In genomic region chr20:43516251-43516824, GRCh38 we compare ENCODE assay signal across 26 cellular contexts. TPM values are rescaled to one million over a fixed set of nuclear protein-coding genes. Genes with fewer than 3 reads are reported as not detected.
A peak's percentile ranks its signal among the peaks of the same experiment; 100 is the strongest.
DNase-seq lines count a peak whose midpoint lies in the region; ATAC-seq, FAIRE-seq and TF ChIP-seq lines count a peak whose summit lies in the region.
"Had no signal": no experiment of that assay in that cellular context is flagged by ENCODE, and none has a peak within 500 bp of the region (broad histone marks: within the 10 kb centered on the region; RNA-seq: fewer than 3 reads in every experiment).

No MANE protein-coding gene starts in this region.

- no peak for TF ChIP-seq POLR2A in HepG2 (IDR thresholded peaks at IDR 0.05; ENCODE audit: insufficient read depth in 1 of 2, low read depth in 2 of 2, low read length in 2 of 2)
- TF ChIP-seq POLR2A in right lobe of liver (IDR thresholded peaks at IDR 0.05) = no peak

- ATAC-seq in HepG2 (no peak), right lobe of liver (no peak), upper lobe of right lung (no peak), mucosa of descending colon (no peak)
- ATAC-seq: A549 had no signal

- TF ChIP-seq EP300 in HepG2 (IDR thresholded peaks at IDR 0.05; ENCODE audit: low read depth in 2 of 2, low read length in 2 of 2) (no peak), HepG2 (CRISPR knock-in tag; IDR thresholded peaks at IDR 0.05; ENCODE audit: borderline replicate concordance) (no peak)

- H3K4me1 ChIP-seq in HepG2 (ENCODE audit: insufficient read depth, low read length) (peaks cover 26% of the 10 kb centered on the region), right lobe of liver (no peaks in the 10 kb centered on the region), PC-9 (replicated peaks; ENCODE audit: insufficient read depth) (peaks cover 10% of the 10 kb centered on the region; the same call in 1 of the 2 replicates), upper lobe of right lung (peaks cover 7% of the 10 kb centered on the region), mucosa of descending colon (ENCODE audit: low read depth) (peaks cover 2% of the 10 kb centered on the region)
- H3K4me1 ChIP-seq: A549, prostate gland, SJSA1 had no signal

- H3K36me3 ChIP-seq in HepG2 (replicated peaks in 1 of 2; ENCODE audit: control insufficient read depth in 1 of 2, insufficient read depth in 2 of 2, low read length in 2 of 2) = peaks cover 1 to 4% of the 10 kb centered on the region in 2 experiments; a peak in 2 of 5 replicates
- no peaks in the 10 kb centered on the region for H3K36me3 ChIP-seq in right lobe of liver
- no peaks in the 10 kb centered on the region for H3K36me3 ChIP-seq in PC-9 (ENCODE audit: low read depth)
- H3K36me3 ChIP-seq in upper lobe of right lung = no peaks in the 10 kb centered on the region
- H3K36me3 ChIP-seq in mucosa of descending colon (ENCODE audit: low read depth) = no peaks in the 10 kb centered on the region
- H3K36me3 ChIP-seq: cardiac muscle cell, neutrophil, prostate gland, SJSA1 had no signal

- 71% methylated on average over 1 of the region's 1 CpG for WGBS in HepG2 (ENCODE audit: low lambda C conversion rate)
- WGBS in right lobe of liver (ENCODE audit: insufficient coverage, low coverage, low lambda C conversion rate, missing lambda C conversion rate) = 80% methylated on average over 1 of the region's 1 CpG

- in situ Hi-C loops in HepG2 (cut with HindIII; ENCODE audit: extremely low pct_ligation_motif_present, low pct_unique_long_range_greater_than_20kb) = no loop called here

- TF ChIP-seq RAD21 in HepG2 (CRISPR knock-in tag; IDR thresholded peaks at IDR 0.05) = no peak

- H3K27me3 ChIP-seq in HepG2 (ENCODE audit: control insufficient read depth in 1 of 2, insufficient read depth in 2 of 2, low read length in 2 of 2) (no peaks in the 10 kb centered on the region), right lobe of liver (no peaks in the 10 kb centered on the region), PC-9 (ENCODE audit: insufficient read depth, low read depth) (no peaks in the 10 kb centered on the region), upper lobe of right lung (no peaks in the 10 kb centered on the region)
- H3K27me3 ChIP-seq: cardiac muscle cell, esophagus squamous epithelium, neutrophil had no signal

- no peak overlapping the region for H3K27ac ChIP-seq in HepG2 (ENCODE audit: extremely low read length, insufficient read depth, low read length)
- H3K27ac ChIP-seq in right lobe of liver = no peak overlapping the region
- no peak overlapping the region for H3K27ac ChIP-seq in PC-9
- H3K27ac ChIP-seq in upper lobe of right lung = no peak overlapping the region
- H3K27ac ChIP-seq: A549, cardiac muscle cell, prostate gland, SJSA1, VCaP had no signal

- H3K4me3 ChIP-seq in HepG2 (replicated peaks in 1 of 3; ENCODE audit: insufficient read depth in 1 of 3, low read depth in 2 of 3, low read length in 3 of 3) (no peak overlapping the region), right lobe of liver (no peak overlapping the region), PC-9 (no peak overlapping the region), upper lobe of right lung (no peak overlapping the region), mucosa of descending colon (no peak overlapping the region)
- H3K4me3 ChIP-seq: A549, cardiac muscle cell, esophagus squamous epithelium, prostate gland, SJSA1 had no signal

- H3K9ac ChIP-seq in HepG2 (ENCODE audit: insufficient read depth, low read depth, low read length) = no peak overlapping the region; the same call in 1 of the 2 replicates

- CTCF ChIA-PET in HepG2 (lab: Yijun Ruan, JAX; ENCODE audit: low intra/inter-chr PET ratio, low total read pairs) (no interaction called here), PC-9 (lab: Charles Lee) (interaction anchor here (0.7 kb wide), 1 partner anchor 111 kb away, joined by 4 read pairs; no protein-coding TSS in a partner anchor)

- no peaks in the 10 kb centered on the region for H3F3A ChIP-seq in PC-9 (ENCODE audit: insufficient read depth, low read depth)

- BruUV-seq in HepG2 (replicated peaks; lab: Mats Ljungman, UMichigan) (no TSS peak), PC-9 (replicated peaks; lab: Mats Ljungman, UMichigan) (TSS peak; percentile 20)

- no peak overlapping the region for H2AFZ ChIP-seq in HepG2 (ENCODE audit: low read length)
- H2AFZ ChIP-seq in PC-9 = no peak overlapping the region

- H4K20me1 ChIP-seq in HepG2 (ENCODE audit: insufficient read depth, low read length) (no peaks in the 10 kb centered on the region), PC-9 (ENCODE audit: insufficient read depth) (no peaks in the 10 kb centered on the region)

- H3K9me3 ChIP-seq in HepG2 (ENCODE audit: low read length) (no peaks in the 10 kb centered on the region), right lobe of liver (no peaks in the 10 kb centered on the region), PC-9 (ENCODE audit: insufficient read depth, low read depth) (no peaks in the 10 kb centered on the region), upper lobe of right lung (no peaks in the 10 kb centered on the region), mucosa of descending colon (no peaks in the 10 kb centered on the region)
- H3K9me3 ChIP-seq: A549, neutrophil, prostate gland, SJSA1 had no signal

- H3K79me2 ChIP-seq in HepG2 (ENCODE audit: insufficient read depth, low read length) (peaks cover 3% of the 10 kb centered on the region), PC-9 (ENCODE audit: low read depth) (peaks cover 17% of the 10 kb centered on the region)

- no peak for FAIRE-seq in HepG2 (lab: Jason Lieb, UNC)
- FAIRE-seq: A549, GM12892, kidney had no signal

- no peaks in the 10 kb centered on the region for H3K9me2 ChIP-seq in PC-9 (ENCODE audit: insufficient read depth)

- intact Hi-C loops in HepG2 (cut with micrococcal nuclease; ENCODE audit: unreplicated experiment) = no loop called here
- intact Hi-C loops in right lobe of liver (cut with DNase I) = no loop called here
- intact Hi-C loops in PC-9 (cut with micrococcal nuclease; ENCODE audit: unreplicated experiment) = no loop called here
- intact Hi-C loops in upper lobe of right lung (cut with DNase I) = no loop called here
- intact Hi-C loops in posterior cingulate gyrus (cut with DNase I) = no loop called here
- intact Hi-C loops in mucosa of descending colon (cut with DNase I, micrococcal nuclease) = no loop called here

- TF ChIP-seq CTCF in HepG2 (CRISPR knock-in tag; IDR thresholded peaks at IDR 0.05) (no peak), right lobe of liver (IDR thresholded peaks at IDR 0.05) (no peak), PC-9 (conservative IDR thresholded peaks at IDR 0.05) (no peak), upper lobe of right lung (IDR thresholded peaks at IDR 0.05) (no peak), mucosa of descending colon (IDR thresholded peaks at IDR 0.05) (no peak)

- H3K4me2 ChIP-seq in HepG2 (ENCODE audit: low read depth, low read length) (peak overlapping the region; percentile 68; the same call in 1 of the 2 replicates), PC-9 (peak overlapping the region; percentile 73; the same call in 1 of the 2 replicates)
- H3K4me2 ChIP-seq: A549 had no signal

- POLR2A ChIA-PET in HepG2 (lab: Yijun Ruan, JAX) (interaction anchor here (0.7 to 3.7 kb wide), 3 partner anchors 50 to 59 kb away, joined by 3 to 77 read pairs (median 23); partner anchors contain the start of gene SRSF6), PC-9 (lab: Charles Lee; ENCODE audit: unreplicated experiment) (no interaction called here)

- DNase-seq in HepG2 (ENCODE audit: low spot score) = no peak
- no peak for DNase-seq in right lobe of liver
- DNase-seq in PC-9 = no peak
- DNase-seq in fibroblast of gingiva (ENCODE audit: low read depth) = peak; percentile 83
- DNase-seq in upper lobe of right lung = no peak
- DNase-seq in posterior cingulate gyrus = no peak
- DNase-seq in GDM1 (lab: John Stamatoyannopoulos, UW) = no peak
- no peak for DNase-seq in mucosa of descending colon
- DNase-seq: activated CD4-positive, alpha-beta T cell treated with anti-CD3 and anti-CD28 coated beads for 48 hours; activated naive CD4-positive, alpha-beta T cell; activated T-cell treated with anti-CD3 and anti-CD28 coated beads, Interleukin-2, amount 50 U/mL, for 24 hours; COR-L47; cortex of kidney; esophagus squamous epithelium; kidney; NCI-H1436 treated with DMSO at 0.1 percent for 48 hours; NCI-H524 treated with DMSO at 0.1 percent for 48 hours; T-helper 2 cell; trophoblast cell had no signal

RNA-seq across cellular contexts. Expression of gene L3MBTL1, which starts 8.8 kb away (rescaled TPM):
- total RNA-seq in HepG2 (2016; rRNA removed; fragmentation: Illumina TruSeq; extraction: Trizol) = 2.4 and 9.0 TPM in 2 replicates
- 2.7 and 2.9 TPM in 2 replicates for total RNA-seq in HepG2 (2016; cell fraction: cytosol; rRNA removed; fragmentation: Illumina TruSeq; extraction: Trizol; ENCODE audit: low read depth)
- total RNA-seq in HepG2 (2016; cell fraction: insoluble cytoplasmic fraction; rRNA removed; fragmentation: Illumina TruSeq; extraction: Trizol) = 1.7 and 8.3 TPM in 2 replicates
- 1.8 and 3.0 TPM in 2 replicates for total RNA-seq in HepG2 (2016; cell fraction: membrane; rRNA removed; fragmentation: Illumina TruSeq; extraction: Trizol)
- 19.0 and 22.4 TPM in 2 replicates for total RNA-seq in HepG2 (2016; cell fraction: nucleus; rRNA removed; fragmentation: Illumina TruSeq; extraction: Trizol)
- 17.8 and 23.8 TPM in 2 replicates for polyA plus RNA-seq in HepG2 (2011; rRNA removed)
- polyA plus RNA-seq in HepG2 (2011; cell fraction: cytosol; rRNA removed) = 2.3 and 3.0 TPM in 2 replicates
- 165 and 173 TPM in 2 replicates for polyA plus RNA-seq in HepG2 (2011; cell fraction: nucleus; rRNA removed)
- 11.7 and 15.2 TPM in 2 replicates for polyA plus RNA-seq in HepG2 (2012)
- 0.17 and 0.46 TPM in 2 replicates for polyA plus RNA-seq in HepG2 (2016; cell fraction: cytosol; fragmentation: Illumina TruSeq; extraction: Trizol; ENCODE audit: low read depth)
- polyA plus RNA-seq in HepG2 (2016; cell fraction: insoluble cytoplasmic fraction; fragmentation: Illumina TruSeq; extraction: Trizol; ENCODE audit: low read depth) = 1.1 and 1.9 TPM in 2 replicates
- 0.76 and 0.97 TPM in 2 replicates for polyA plus RNA-seq in HepG2 (2016; cell fraction: membrane; fragmentation: Illumina TruSeq; extraction: Trizol; ENCODE audit: low read depth)
- 27.6 and 31.6 TPM in 2 replicates for polyA plus RNA-seq in HepG2 (2016; cell fraction: nucleus; fragmentation: Illumina TruSeq; extraction: Trizol; ENCODE audit: insufficient read depth, low read depth)
- 21.5 and 30.3 TPM in 2 replicates for polyA minus RNA-seq in HepG2 (2011; rRNA and poly(A)+ RNA removed; ENCODE audit: low replicate concordance)
- 2.5 TPM in 2 replicates for polyA minus RNA-seq in HepG2 (2011; cell fraction: cytosol; rRNA and poly(A)+ RNA removed)
- polyA minus RNA-seq in HepG2 (2011; cell fraction: nucleus; rRNA and poly(A)+ RNA removed) = 70.9 and 90.3 TPM in 2 replicates
- total RNA-seq in right lobe of liver = 1 to 10 TPM; 1.2 to 3.2 (median 2.4) TPM
- total RNA-seq in PC-9 (2021) = 34.9 and 42.7 TPM in 2 replicates
- 12.9 TPM for total RNA-seq in upper lobe of right lung
- 10 to 100 TPM in 2 of 3 donors, 1 to 10 TPM in 1; 6.4 to 13.1 (median 10.7) TPM for total RNA-seq in mucosa of descending colon
- total RNA-seq: SJSA1 had no signal

RNA-seq across cellular contexts. Expression of gene SGK2, which starts 42.5 kb away (rescaled TPM):
- total RNA-seq in HepG2 (2016; rRNA removed; fragmentation: Illumina TruSeq; extraction: Trizol) (29.4 and 34.3 TPM in 2 replicates), right lobe of liver (10 to 100 TPM; 47.3 to 80.2 (median 66.9) TPM), PC-9 (2021) (3.1 and 3.7 TPM in 2 replicates), upper lobe of right lung (1.7 TPM), mucosa of descending colon (100 to 1,000 TPM in 2 of 3 donors, 10 to 100 TPM in 1; 60.4 to 207 (median 125) TPM)
- 8.6 and 11.8 TPM in 2 replicates for total RNA-seq in HepG2 (2016; cell fraction: cytosol; rRNA removed; fragmentation: Illumina TruSeq; extraction: Trizol; ENCODE audit: low read depth)
- 29.7 and 31.2 TPM in 2 replicates for total RNA-seq in HepG2 (2016; cell fraction: insoluble cytoplasmic fraction; rRNA removed; fragmentation: Illumina TruSeq; extraction: Trizol)
- 25.9 and 26.5 TPM in 2 replicates for total RNA-seq in HepG2 (2016; cell fraction: membrane; rRNA removed; fragmentation: Illumina TruSeq; extraction: Trizol)
- total RNA-seq in HepG2 (2016; cell fraction: nucleus; rRNA removed; fragmentation: Illumina TruSeq; extraction: Trizol) = 19.8 and 26.8 TPM in 2 replicates
- 6.2 and 12.6 TPM in 2 replicates for polyA plus RNA-seq in HepG2 (2011; rRNA removed)
- polyA plus RNA-seq in HepG2 (2011; cell fraction: cytosol; rRNA removed) = 3.9 and 5.3 TPM in 2 replicates
- 24.1 and 26.7 TPM in 2 replicates for polyA plus RNA-seq in HepG2 (2011; cell fraction: nucleus; rRNA removed)
- polyA plus RNA-seq in HepG2 (2012) = 6.9 and 8.9 TPM in 2 replicates
- 5.2 and 5.4 TPM in 2 replicates for polyA plus RNA-seq in HepG2 (2016; cell fraction: cytosol; fragmentation: Illumina TruSeq; extraction: Trizol; ENCODE audit: low read depth)
- 21.3 and 23.7 TPM in 2 replicates for polyA plus RNA-seq in HepG2 (2016; cell fraction: insoluble cytoplasmic fraction; fragmentation: Illumina TruSeq; extraction: Trizol; ENCODE audit: low read depth)
- 14.3 and 14.5 TPM in 2 replicates for polyA plus RNA-seq in HepG2 (2016; cell fraction: membrane; fragmentation: Illumina TruSeq; extraction: Trizol; ENCODE audit: low read depth)
- 36.0 and 42.8 TPM in 2 replicates for polyA plus RNA-seq in HepG2 (2016; cell fraction: nucleus; fragmentation: Illumina TruSeq; extraction: Trizol; ENCODE audit: insufficient read depth, low read depth)
- 1.3 and 17.3 TPM in 2 replicates for polyA minus RNA-seq in HepG2 (2011; rRNA and poly(A)+ RNA removed; ENCODE audit: low replicate concordance)
- 4.6 and 10.9 TPM in 2 replicates for polyA minus RNA-seq in HepG2 (2011; cell fraction: cytosol; rRNA and poly(A)+ RNA removed)
- polyA minus RNA-seq in HepG2 (2011; cell fraction: nucleus; rRNA and poly(A)+ RNA removed) = 16.4 and 18.5 TPM in 2 replicates
- total RNA-seq: SJSA1 had no signal
- polyA plus RNA-seq: cardiac muscle cell had no signal

RNA-seq across cellular contexts. Expression of gene SRSF6, which starts 58.6 kb away (rescaled TPM):
- 184 and 194 TPM in 2 replicates for total RNA-seq in HepG2 (2016; rRNA removed; fragmentation: Illumina TruSeq; extraction: Trizol)
- 15.0 and 16.0 TPM in 2 replicates for total RNA-seq in HepG2 (2016; cell fraction: cytosol; rRNA removed; fragmentation: Illumina TruSeq; extraction: Trizol; ENCODE audit: low read depth)
- 174 and 198 TPM in 2 replicates for total RNA-seq in HepG2 (2016; cell fraction: insoluble cytoplasmic fraction; rRNA removed; fragmentation: Illumina TruSeq; extraction: Trizol)
- total RNA-seq in HepG2 (2016; cell fraction: membrane; rRNA removed; fragmentation: Illumina TruSeq; extraction: Trizol) = 47.5 and 54.5 TPM in 2 replicates
- total RNA-seq in HepG2 (2016; cell fraction: nucleus; rRNA removed; fragmentation: Illumina TruSeq; extraction: Trizol) = 244 and 253 TPM in 2 replicates
- 151 and 156 TPM in 2 replicates for polyA plus RNA-seq in HepG2 (2011; rRNA removed)
- 62.2 and 93.1 TPM in 2 replicates for polyA plus RNA-seq in HepG2 (2011; cell fraction: cytosol; rRNA removed)
- 386 and 421 TPM in 2 replicates for polyA plus RNA-seq in HepG2 (2011; cell fraction: nucleus; rRNA removed)
- polyA plus RNA-seq in HepG2 (2012) = 116 and 122 TPM in 2 replicates
- polyA plus RNA-seq in HepG2 (2016; cell fraction: cytosol; fragmentation: Illumina TruSeq; extraction: Trizol; ENCODE audit: low read depth) = 13.9 and 17.6 TPM in 2 replicates
- polyA plus RNA-seq in HepG2 (2016; cell fraction: insoluble cytoplasmic fraction; fragmentation: Illumina TruSeq; extraction: Trizol; ENCODE audit: low read depth) = 195 and 211 TPM in 2 replicates
- polyA plus RNA-seq in HepG2 (2016; cell fraction: membrane; fragmentation: Illumina TruSeq; extraction: Trizol; ENCODE audit: low read depth) = 30.9 and 36.1 TPM in 2 replicates
- 597 and 599 TPM in 2 replicates for polyA plus RNA-seq in HepG2 (2016; cell fraction: nucleus; fragmentation: Illumina TruSeq; extraction: Trizol; ENCODE audit: insufficient read depth, low read depth)
- 66.2 and 97.9 TPM in 2 replicates for polyA minus RNA-seq in HepG2 (2011; rRNA and poly(A)+ RNA removed; ENCODE audit: low replicate concordance)
- 39.1 and 45.4 TPM in 2 replicates for polyA minus RNA-seq in HepG2 (2011; cell fraction: cytosol; rRNA and poly(A)+ RNA removed)
- polyA minus RNA-seq in HepG2 (2011; cell fraction: nucleus; rRNA and poly(A)+ RNA removed) = 358 and 382 TPM in 2 replicates
- 100 to 1,000 TPM in 1 of 6 experiments, 10 to 100 TPM in 5; 35.1 to 111 (median 76.8) TPM for total RNA-seq in right lobe of liver
- total RNA-seq in PC-9 (2021) = 100 and 136 TPM in 2 replicates
- total RNA-seq in upper lobe of right lung = 145 TPM
- 100 to 1,000 TPM; 106 to 145 (median 108) TPM for total RNA-seq in mucosa of descending colon
